In genomic region chr16:67758966-67759365, GRCh38 we compare ENCODE assay signal across 1 cellular context.
TF ChIP-seq lines count a peak whose summit lies in the region.

No MANE protein-coding gene starts in this region.

TF ChIP-seq in HEK293, 187 proteins besides CTCF, POLR2A, EP300 and RAD21 (continued from another document):
- TF ChIP-seq ZNF2 (tag by site-specific recombination; IDR thresholded peaks at IDR 0.05), result no peak
- no peak for TF ChIP-seq ZNF660 (tag by site-specific recombination; IDR thresholded peaks at IDR 0.05)
- no peak for TF ChIP-seq ZNF654 (tag by site-specific recombination; IDR thresholded peaks at IDR 0.05; ENCODE audit: low read depth)
- no peak for TF ChIP-seq ZNF341 (tag by site-specific recombination; IDR thresholded peaks at IDR 0.05; ENCODE audit: low read depth)
- TF ChIP-seq ZNF549 (tag by site-specific recombination; IDR thresholded peaks at IDR 0.05), result no peak
- peak; percentile 69 for TF ChIP-seq SCRT2 (tag by site-specific recombination; IDR thresholded peaks at IDR 0.05)
- TF ChIP-seq ZNF776 (tag by site-specific recombination; IDR thresholded peaks at IDR 0.05; ENCODE audit: borderline replicate concordance), result no peak
- no peak for TF ChIP-seq SCRT1 (tag by site-specific recombination; IDR thresholded peaks at IDR 0.05; ENCODE audit: borderline replicate concordance)
